Comparison of ENCODE assay signal across 9 cellular contexts in genomic region chr19:15479391-15480345, GRCh38. TPM values are rescaled to one million over a fixed set of nuclear protein-coding genes. Genes with fewer than 3 reads are reported as not detected.
DNase-seq lines count a peak whose midpoint lies in the region; ATAC-seq and TF ChIP-seq lines count a peak whose summit lies in the region.
"Had no signal": no experiment of that assay in that cellular context is flagged by ENCODE, and none has a peak within 500 bp of the region (broad histone marks: within the 10 kb centered on the region; RNA-seq: fewer than 3 reads in every experiment).

Gene PGLYRP2 (minus strand): TSS chr19:15479501. CDS start chr19:15479371, 130 bp downstream.

- no peaks in the 10 kb centered on the region for H3F3A ChIP-seq in MM.1S (ENCODE audit: insufficient read depth, low read length)

- H3K9me3 ChIP-seq in IMR-90 (ENCODE audit: control insufficient read depth, insufficient read depth, low read length) (no peaks in the 10 kb centered on the region), MM.1S (replicated peaks; ENCODE audit: insufficient read depth, low read length) (no peaks in the 10 kb centered on the region)
- no peaks in the 10 kb centered on the region for H3K9me3 ChIP-seq in naive thymus-derived CD4-positive, alpha-beta T cell (ENCODE audit: control insufficient read depth in 2 of 3, low read length in 3 of 3)
- H3K9me3 ChIP-seq: SJSA1 had no signal

- no peaks in the 10 kb centered on the region for H3K27me3 Mint-ChIP-seq in Calu3 (ENCODE audit: unreplicated experiment)
- H3K27me3 Mint-ChIP-seq in MCF 10A (ENCODE audit: insufficient read depth, unreplicated experiment) = no peaks in the 10 kb centered on the region
- H3K27me3 Mint-ChIP-seq in naive thymus-derived CD4-positive, alpha-beta T cell = no peaks in the 10 kb centered on the region

- BruUV-seq in Calu3 (replicated peaks; lab: Mats Ljungman, UMichigan) (no TSS peak), IMR-90 (replicated peaks; lab: Mats Ljungman, UMichigan) (no TSS peak), MCF 10A (replicated peaks; lab: Mats Ljungman, UMichigan) (no TSS peak)

- ATAC-seq in IMR-90 (ENCODE audit: low read depth) = peak; percentile 21; the same call in 1 of the 2 replicates
- ATAC-seq in naive thymus-derived CD4-positive, alpha-beta T cell = peak; percentile 68
- ATAC-seq in GM21528 (IDR thresholded peaks at IDR 0.05; ENCODE audit: low FRiP score, unreplicated experiment) = no peak

- no peaks in the 10 kb centered on the region for H3K9me1 ChIP-seq in IMR-90 (ENCODE audit: insufficient read depth, low read length)

- H3K4me3 Mint-ChIP-seq in Calu3 (ENCODE audit: low read depth, unreplicated experiment) (no peak within 1 kb of the TSS), MCF 10A (ENCODE audit: unreplicated experiment) (no peak within 1 kb of the TSS)
- peak within 1 kb of the TSS in 9 of 10 donors; percentile 1 to 70 (median 46) for H3K4me3 Mint-ChIP-seq in naive thymus-derived CD4-positive, alpha-beta T cell

- H3K36me3 Mint-ChIP-seq in Calu3 (ENCODE audit: insufficient read depth, unreplicated experiment) = no peaks in the 10 kb centered on the region
- H3K36me3 Mint-ChIP-seq in MCF 10A (ENCODE audit: insufficient read depth, unreplicated experiment) = no peaks in the 10 kb centered on the region
- peaks cover 0 to 5% (median 0%) of the 10 kb centered on the region in 5 donors for H3K36me3 Mint-ChIP-seq in naive thymus-derived CD4-positive, alpha-beta T cell

- no peak for TF ChIP-seq RAD21 in IMR-90 (IDR thresholded peaks at IDR 0.05; ENCODE audit: low read length)

- H4K20me1 ChIP-seq in IMR-90 (ENCODE audit: insufficient read depth, low read length) = no peaks in the 10 kb centered on the region
- no peaks in the 10 kb centered on the region for H4K20me1 ChIP-seq in MM.1S (ENCODE audit: insufficient read depth, low read length)

- in situ Hi-C loops in IMR-90 (cut with MboI; ENCODE audit: low sequenced_read_pairs) = no loop called here

- no peak within 1 kb of the TSS for H2AFZ ChIP-seq in IMR-90 (replicated peaks; ENCODE audit: low read length, poor library complexity)
- no peak within 1 kb of the TSS for H2AFZ ChIP-seq in MM.1S (ENCODE audit: low read length)

- no peaks in the 10 kb centered on the region for H3K79me1 ChIP-seq in IMR-90 (ENCODE audit: low read depth in 1 of 2, low read length in 2 of 2)

- H4K5ac ChIP-seq in IMR-90 (ENCODE audit: low read depth, low read length) = no peak within 1 kb of the TSS

- dilution Hi-C loops in IMR-90 (cut with HindIII; ENCODE audit: low sequenced_read_pairs, unreplicated experiment) = no loop called here

- H3K56ac ChIP-seq in IMR-90 (ENCODE audit: extremely low read depth, insufficient read depth, low read length) = no peak within 1 kb of the TSS

- no peak for TF ChIP-seq POLR2A in IMR-90 (IDR thresholded peaks at IDR 0.05; ENCODE audit: low read depth, low read length)

- H3K4me1 ChIP-seq in IMR-90 (ENCODE audit: control insufficient read depth, insufficient read depth, low read length) (no peaks in the 10 kb centered on the region), MM.1S (ENCODE audit: low read length) (no peaks in the 10 kb centered on the region)
- peaks cover 13 to 24% of the 10 kb centered on the region in 2 donors for H3K4me1 ChIP-seq in naive thymus-derived CD4-positive, alpha-beta T cell (ENCODE audit: control insufficient read depth in 2 of 2, insufficient read depth in 2 of 2, low read length in 2 of 2)
- H3K4me1 ChIP-seq: SJSA1 had no signal

- no peak within 1 kb of the TSS for H4K8ac ChIP-seq in IMR-90 (ENCODE audit: low read depth in 2 of 2, low read length in 2 of 2)

- H3K9ac ChIP-seq in IMR-90 (ENCODE audit: low read depth, low read length) (no peak within 1 kb of the TSS), MM.1S (ENCODE audit: low read length) (no peak within 1 kb of the TSS)

- H3K9me3 Mint-ChIP-seq in Calu3 (ENCODE audit: low read depth, unreplicated experiment) = no peaks in the 10 kb centered on the region
- no peaks in the 10 kb centered on the region for H3K9me3 Mint-ChIP-seq in MCF 10A (ENCODE audit: unreplicated experiment)
- no peaks in the 10 kb centered on the region for H3K9me3 Mint-ChIP-seq in naive thymus-derived CD4-positive, alpha-beta T cell

- H3K18ac ChIP-seq in IMR-90 (ENCODE audit: low read depth, low read length) = no peak within 1 kb of the TSS

- H2AK5ac ChIP-seq in IMR-90 (ENCODE audit: low read depth, low read length) = no peak within 1 kb of the TSS

- DNase-seq in Calu3 (peak; percentile 42), IMR-90 (no peak), MCF 10A (ENCODE audit: unreplicated experiment) (peak; percentile 40), MM.1S (no peak), posterior vena cava (ENCODE audit: low spot score) (no peak)
- peak in 1 of 9 donors; percentile 27 for DNase-seq in naive thymus-derived CD4-positive, alpha-beta T cell
- DNase-seq in activated CD8-positive, alpha-beta memory T cell treated with anti-CD3 and anti-CD28 coated beads for 24 hours = no peak

- POLR2A ChIA-PET in IMR-90 (lab: Charles Lee; ENCODE audit: unreplicated experiment) (no interaction called here), MCF 10A (lab: Yijun Ruan, JAX) (interaction anchor here (0.7 to 1.0 kb wide), 2 partner anchors 11 to 74 kb away, joined by 3 to 5 read pairs; no protein-coding TSS in a partner anchor)
- POLR2A ChIA-PET in naive thymus-derived CD4-positive, alpha-beta T cell (lab: Charles Lee) = interaction anchor here (0.6 to 1.7 kb wide), 4 partner anchors 10 to 163 kb away, joined by 3 to 6 read pairs (median 4); no protein-coding TSS in a partner anchor

- no peak within 1 kb of the TSS for H2BK5ac ChIP-seq in IMR-90 (ENCODE audit: low read depth, low read length, poor library complexity, severe bottlenecking)

- no peak within 1 kb of the TSS for H2BK120ac ChIP-seq in IMR-90 (ENCODE audit: low read depth, low read length)

- no peak within 1 kb of the TSS for H3K14ac ChIP-seq in IMR-90 (replicated peaks; ENCODE audit: low read depth, low read length)

- H2BK20ac ChIP-seq in IMR-90 (ENCODE audit: low read depth, low read length) = no peak within 1 kb of the TSS

- H3K4me1 Mint-ChIP-seq in Calu3 (ENCODE audit: low read depth, unreplicated experiment) (peaks cover 9% of the 10 kb centered on the region), MCF 10A (ENCODE audit: insufficient read depth, unreplicated experiment) (no peaks in the 10 kb centered on the region)
- peaks cover 16 to 48% (median 33%) of the 10 kb centered on the region in 7 donors for H3K4me1 Mint-ChIP-seq in naive thymus-derived CD4-positive, alpha-beta T cell

- TF ChIP-seq CTCF in Calu3 (IDR thresholded peaks at IDR 0.05; ENCODE audit: unreplicated experiment) = no peak
- TF ChIP-seq CTCF in IMR-90 (conservative IDR thresholded peaks at IDR 0.05; ENCODE audit: low read depth, low read length) = no peak
- no peak for TF ChIP-seq CTCF in MCF 10A (IDR thresholded peaks at IDR 0.05; ENCODE audit: unreplicated experiment)
- TF ChIP-seq CTCF in MM.1S (IDR thresholded peaks at IDR 0.05; ENCODE audit: low read length) = no peak

- H3K27ac Mint-ChIP-seq in Calu3 (ENCODE audit: unreplicated experiment) (no peak within 1 kb of the TSS), MCF 10A (ENCODE audit: low read depth, unreplicated experiment) (no peak within 1 kb of the TSS)
- peak within 1 kb of the TSS in 8 of 9 donors; percentile 33 to 88 (median 61) for H3K27ac Mint-ChIP-seq in naive thymus-derived CD4-positive, alpha-beta T cell

- H3K27ac ChIP-seq in IMR-90 (ENCODE audit: insufficient read depth, low read length) (no peak within 1 kb of the TSS), MM.1S (ENCODE audit: low read length) (no peak within 1 kb of the TSS)
- no peak within 1 kb of the TSS for H3K27ac ChIP-seq in naive thymus-derived CD4-positive, alpha-beta T cell (ENCODE audit: low read depth, low read length)
- H3K27ac ChIP-seq: SJSA1 had no signal

- no peaks in the 10 kb centered on the region for H3K9me2 ChIP-seq in MM.1S (replicated peaks; ENCODE audit: insufficient read depth, low read length)

- H3K36me3 ChIP-seq in IMR-90 (ENCODE audit: control insufficient read depth, insufficient read depth, low read length) = no peaks in the 10 kb centered on the region
- H3K36me3 ChIP-seq in naive thymus-derived CD4-positive, alpha-beta T cell (ENCODE audit: control insufficient read depth in 2 of 3, insufficient read depth in 3 of 3, low read length in 3 of 3) = no peaks in the 10 kb centered on the region
- no peaks in the 10 kb centered on the region for H3K36me3 ChIP-seq in MM.1S (replicated peaks; ENCODE audit: insufficient read depth, low read length)
- H3K36me3 ChIP-seq: SJSA1 had no signal

- no peak within 1 kb of the TSS for H4K91ac ChIP-seq in IMR-90 (ENCODE audit: insufficient read depth, low read depth, low read length)

- 56% methylated on average over 5 of the region's 16 CpGs; no CpG with 5 or more reads in 1 of the 2 experiments for WGBS in IMR-90 (ENCODE audit: extremely low coverage in 2 of 2, insufficient read length in 1 of 2), 2 experiments

- H3K79me2 ChIP-seq in MM.1S (ENCODE audit: low read length) = no peaks in the 10 kb centered on the region

- intact Hi-C loops in Calu3 (cut with micrococcal nuclease; ENCODE audit: unreplicated experiment) (loop anchor here (1.0 kb wide), 1 partner anchor 77 kb away; no protein-coding TSS in a partner anchor), IMR-90 (cut with micrococcal nuclease) (no loop called here), MCF 10A (cut with micrococcal nuclease) (no loop called here), posterior vena cava (cut with DNase I) (no loop called here)
- intact Hi-C loops in naive thymus-derived CD4-positive, alpha-beta T cell (cut with micrococcal nuclease) = no loop called here

- peak within 1 kb of the TSS; percentile 50 for H2AK9ac ChIP-seq in IMR-90 (replicated peaks; ENCODE audit: low read depth, low read length, poor library complexity)

- no peak within 1 kb of the TSS for H3K23ac ChIP-seq in IMR-90 (ENCODE audit: low read depth, low read length)

- H3K4me3 ChIP-seq in IMR-90 (ENCODE audit: insufficient read depth, low read depth, low read length) (no peak within 1 kb of the TSS), MM.1S (ENCODE audit: low read length) (no peak within 1 kb of the TSS)
- no peak within 1 kb of the TSS for H3K4me3 ChIP-seq in naive thymus-derived CD4-positive, alpha-beta T cell (ENCODE audit: low read length)
- H3K4me3 ChIP-seq: SJSA1 had no signal

- H3K4me2 ChIP-seq in IMR-90 (ENCODE audit: low read depth, low read length) = no peak within 1 kb of the TSS
- no peak within 1 kb of the TSS for H3K4me2 ChIP-seq in MM.1S (ENCODE audit: low read depth, low read length)

- H3K4ac ChIP-seq in IMR-90 (ENCODE audit: low read depth, low read length) = no peak within 1 kb of the TSS

- no peak within 1 kb of the TSS for H2BK15ac ChIP-seq in IMR-90 (ENCODE audit: low read depth, low read length)

- CTCF ChIA-PET in Calu3 (lab: Charles Lee) = interaction anchor here (0.6 to 1.5 kb wide), 5 partner anchors 71 to 284 kb away, joined by 3 to 5 read pairs (median 3); no protein-coding TSS in a partner anchor
- CTCF ChIA-PET in IMR-90 (lab: Yijun Ruan, JAX) = no interaction called here
- CTCF ChIA-PET in MCF 10A (lab: Yijun Ruan, JAX) = interaction anchor here (0.6 to 2.5 kb wide), 3 partner anchors 45 to 76 kb away, joined by 3 to 5 read pairs (median 5); partner anchors contain the start of gene AKAP8L
- CTCF ChIA-PET in naive thymus-derived CD4-positive, alpha-beta T cell (lab: Charles Lee) = interaction anchor here (0.5 to 1.3 kb wide), 3 partner anchors 9 to 19 kb away, joined by 3 read pairs; no protein-coding TSS in a partner anchor

- H3K27me3 ChIP-seq in IMR-90 (ENCODE audit: control insufficient read depth, insufficient read depth, low read length) (no peaks in the 10 kb centered on the region), MM.1S (replicated peaks; ENCODE audit: insufficient read depth, low read length) (no peaks in the 10 kb centered on the region)
- H3K27me3 ChIP-seq in naive thymus-derived CD4-positive, alpha-beta T cell (ENCODE audit: control insufficient read depth in 2 of 2, insufficient read depth in 2 of 2, low read length in 2 of 2) = no peaks in the 10 kb centered on the region
- H3K27me3 ChIP-seq: SJSA1 had no signal

RNA-seq across cellular contexts. Expression of gene PGLYRP2, which starts in this region (rescaled TPM):
- total RNA-seq in Calu3 (2022) (not detected in 2 replicates), IMR-90 (2012; rRNA removed) (not detected in 2 replicates), MCF 10A (2022) (not detected in 2 replicates), posterior vena cava (not detected)
- polyA plus RNA-seq in IMR-90 (2012; rRNA removed) = not detected in 2 replicates
- polyA plus RNA-seq in IMR-90 (2012; cell fraction: cytosol; rRNA removed) = not detected in 2 replicates
- not detected in 2 replicates for polyA plus RNA-seq in IMR-90 (2012; cell fraction: nucleus; rRNA removed; ENCODE audit: low replicate concordance)
- total RNA-seq in naive thymus-derived CD4-positive, alpha-beta T cell = under 1 TPM in 3 of 5 experiments, not detected in 2; 0.21 to 0.65 (median 0.49) TPM
- under 1 TPM; 0.25 to 0.53 TPM for polyA plus RNA-seq in naive thymus-derived CD4-positive, alpha-beta T cell
- total RNA-seq: SJSA1 had no signal

Comparison
In these comparisons a context has a peak if more than half of its experiments do, and no peak if none do; other contexts are left out.
1. Peak in DNase-seq in Calu3; RNA of the gene not detected or under 1 TPM.
2. Peak in ATAC-seq in IMR-90; RNA of the gene not detected or under 1 TPM.
3. Peak in DNase-seq in MCF 10A; RNA of the gene not detected or under 1 TPM.
4. Peak in ATAC-seq in naive thymus-derived CD4-positive, alpha-beta T cell; RNA of the gene not detected or under 1 TPM.
5. H3K27ac Mint-ChIP-seq: peak in naive thymus-derived CD4-positive, alpha-beta T cell (8 of 9); none in Calu3 (single experiment) and MCF 10A (single experiment).
6. H3K4me3 Mint-ChIP-seq: peak in naive thymus-derived CD4-positive, alpha-beta T cell (9 of 10); none in Calu3 (single experiment) and MCF 10A (single experiment).